8 cellular contexts compared by ENCODE assay signal in genomic region chr2:105337122-105338019, GRCh38. TPM values are rescaled to one million over a fixed set of nuclear protein-coding genes. Genes with fewer than 3 reads are reported as not detected.
DNase-seq lines count a peak whose midpoint lies in the region; TF ChIP-seq lines count a peak whose summit lies in the region.

TSS of gene C2orf49 (plus strand) at chr2:105337540. CDS start at chr2:105337588, 48 bp downstream.

- intact Hi-C loops in activated naive CD4-positive, alpha-beta T cell treated with anti-CD3 and anti-CD28 coated beads for 36 hours (cut with micrococcal nuclease) = loop anchor here (1.0 to 10.0 kb wide), 3 partner anchors 8 to 407 kb away; partner anchors contain the start of genes FHL2, NCK2 and TGFBRAP1

- H3K27me3 Mint-ChIP-seq in HFFc6 (ENCODE audit: insufficient read depth) = no peaks in the 10 kb centered on the region
- no peaks in the 10 kb centered on the region for H3K27me3 Mint-ChIP-seq in activated naive CD4-positive, alpha-beta T cell treated with anti-CD3 and anti-CD28 coated beads for 36 hours (ENCODE audit: low read depth)

- CTCF ChIA-PET in activated naive CD4-positive, alpha-beta T cell treated with anti-CD3 and anti-CD28 coated beads for 36 hours (lab: Charles Lee) = interaction anchor here (0.6 to 1.1 kb wide), 2 partner anchors 99 to 240 kb away, joined by 3 read pairs; no protein-coding TSS in a partner anchor

- DNase-seq in GM04504 (ENCODE audit: low read depth) = peak; percentile 60
- DNase-seq in HFFc6 = peak; percentile 65
- peak; percentile 93 for DNase-seq in NB4 (ENCODE audit: low read depth)
- peak; percentile 91 for DNase-seq in SK-N-DZ (ENCODE audit: low spot score)
- DNase-seq in activated naive CD4-positive, alpha-beta T cell treated with anti-CD3 and anti-CD28 coated beads for 36 hours = peak; percentile 92
- peak; percentile 83 for DNase-seq in globus pallidus (ENCODE audit: low spot score)
- DNase-seq in nucleus accumbens (lab: John Stamatoyannopoulos, UW) = peak in 55 of 56 donors; percentile 37 to 98 (median 88)
- DNase-seq in superior temporal gyrus (ENCODE audit: extremely low spot score) = peak; percentile 92

- peak within 1 kb of the TSS; percentile 100 for H3K27ac Mint-ChIP-seq in HFFc6
- peak within 1 kb of the TSS; percentile 100 for H3K27ac Mint-ChIP-seq in activated naive CD4-positive, alpha-beta T cell treated with anti-CD3 and anti-CD28 coated beads for 36 hours

- H3K36me3 Mint-ChIP-seq in HFFc6 (ENCODE audit: low read depth) = peaks cover 13% of the 10 kb centered on the region; the same call in 1 of the 2 replicates
- peaks cover 6% of the 10 kb centered on the region for H3K36me3 Mint-ChIP-seq in activated naive CD4-positive, alpha-beta T cell treated with anti-CD3 and anti-CD28 coated beads for 36 hours (ENCODE audit: low read depth)

- peak within 1 kb of the TSS; percentile 97 for H3K4me3 ChIP-seq in NB4 (ENCODE audit: low read depth, low read length)

- H3K4me3 Mint-ChIP-seq in HFFc6 = peak within 1 kb of the TSS; percentile 96
- H3K4me3 Mint-ChIP-seq in activated naive CD4-positive, alpha-beta T cell treated with anti-CD3 and anti-CD28 coated beads for 36 hours = peak within 1 kb of the TSS; percentile 99

- peak; percentile 50 for TF ChIP-seq POLR2A in NB4 (IDR thresholded peaks at IDR 0.05; ENCODE audit: extremely low read depth, insufficient read length)

- TF ChIP-seq CTCF in HFFc6 (IDR thresholded peaks at IDR 0.05) = no peak
- TF ChIP-seq CTCF in NB4 (IDR thresholded peaks at IDR 0.05; ENCODE audit: low read depth, low read length) = no peak

- no peaks in the 10 kb centered on the region for H3K9me3 Mint-ChIP-seq in HFFc6
- no peaks in the 10 kb centered on the region for H3K9me3 Mint-ChIP-seq in activated naive CD4-positive, alpha-beta T cell treated with anti-CD3 and anti-CD28 coated beads for 36 hours

- H3K4me1 Mint-ChIP-seq in HFFc6 (ENCODE audit: low read depth) = peaks cover 26% of the 10 kb centered on the region
- peaks cover 31% of the 10 kb centered on the region for H3K4me1 Mint-ChIP-seq in activated naive CD4-positive, alpha-beta T cell treated with anti-CD3 and anti-CD28 coated beads for 36 hours (ENCODE audit: low read depth)

RNA-seq across cellular contexts. Expression of gene C2orf49, which starts in this region (rescaled TPM):
- total RNA-seq in HFFc6 (2021; fragmentation: NEBNext Ultra II Directional; extraction: Animal tissue kit (Norgen Biotek cat#: 25700)) = 10 to 100 TPM; 17.7 to 25.4 (median 20.0) TPM
- polyA plus RNA-seq in SK-N-DZ (2014; cell fraction: cytosol; rRNA removed) = 17.4 and 18.2 TPM in 2 replicates
- 5.3 and 7.7 TPM in 2 replicates for polyA plus RNA-seq in SK-N-DZ (2014; cell fraction: nucleus; rRNA removed)
- 10 to 100 TPM; 15.6 to 16.4 TPM for total RNA-seq in activated naive CD4-positive, alpha-beta T cell treated with anti-CD3 and anti-CD28 coated beads for 36 hours

Comparison
In these comparisons a context has a peak if more than half of its experiments do, and no peak if none do; other contexts are left out.
1. Peak in every context shown above with its lines: DNase-seq and H3K4me3 ChIP-seq.